Comparison of ENCODE assay signal across 8 cellular contexts in the genomic region with DNA sequence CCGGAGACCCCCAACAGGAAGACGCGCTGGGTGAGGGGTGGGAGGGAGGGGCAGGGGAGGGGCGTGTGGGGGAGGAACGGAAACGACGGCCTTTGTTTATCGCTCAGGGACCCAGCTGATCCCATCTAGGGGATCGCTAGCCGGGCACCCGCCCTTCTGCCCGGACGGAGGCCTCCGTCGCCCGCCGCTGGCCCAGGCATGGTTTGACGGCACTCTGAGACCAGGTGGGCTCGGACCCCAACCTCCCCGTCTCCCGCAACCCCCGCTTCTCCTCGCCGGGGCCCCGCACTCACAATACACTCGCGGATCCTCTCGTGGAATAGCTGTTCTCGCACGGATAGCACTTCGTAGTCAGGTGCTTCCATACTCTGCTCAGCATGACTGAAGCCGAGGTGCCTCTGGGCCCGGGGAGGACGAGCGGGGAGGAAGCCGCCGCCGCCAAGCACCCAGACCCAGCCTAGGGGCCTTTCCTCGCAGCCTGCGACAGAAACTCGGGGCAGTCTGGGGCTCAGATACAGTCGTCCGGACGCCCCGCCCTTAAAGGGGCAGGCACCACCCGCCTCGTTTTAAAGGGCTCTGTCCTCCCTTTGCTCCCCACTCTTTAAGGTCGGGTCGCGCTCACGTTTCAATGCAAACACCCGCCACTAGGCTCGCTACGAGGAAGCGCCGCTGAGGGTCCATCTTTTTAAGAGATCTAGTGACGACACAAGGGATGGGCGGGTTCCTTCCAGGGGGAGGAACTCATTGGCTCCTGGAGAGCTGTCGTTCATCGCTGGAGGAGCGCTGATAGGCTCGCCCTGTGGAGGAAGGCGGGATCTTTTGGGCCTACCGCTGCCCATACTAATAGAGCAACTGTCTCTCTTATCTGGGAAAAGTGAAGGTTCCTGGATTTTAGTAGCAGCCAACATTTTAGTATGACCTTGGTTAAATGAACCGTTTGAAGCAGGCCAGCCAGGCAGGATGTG. TPM values are rescaled to one million over a fixed set of nuclear protein-coding genes. Genes with fewer than 3 reads are reported as not detected.
DNase-seq lines count a peak whose midpoint lies in the region; ATAC-seq and TF ChIP-seq lines count a peak whose summit lies in the region.

LMBR1L (minus strand) TSS at position 657 of the 965 bp plus-strand sequence; CDS start at position 365, 292 bp downstream.

- H3K27me3 ChIP-seq in HUES64 (ENCODE audit: insufficient read depth, low read length) = no peaks in the 10 kb centered on the region
- no peaks in the 10 kb centered on the region for H3K27me3 ChIP-seq in OCI-LY1 (ENCODE audit: insufficient read depth, low read length)

- peak within 1 kb of the TSS; percentile 80 for H3K4me2 ChIP-seq in OCI-LY1 (ENCODE audit: low read length)

- in situ Hi-C loops in endometrial microvascular endothelial cells (cut with HindIII; ENCODE audit: inconsistent ontology term, low pct_unique_long_range_greater_than_20kb, low sequenced_read_pairs) = no loop called here

- no peaks in the 10 kb centered on the region for H4K20me1 ChIP-seq in OCI-LY1 (ENCODE audit: insufficient read depth, low read length)

- under 1% methylated on average over 65 of the region's 65 CpGs for WGBS in HUES64
- 0% methylated on average over 52 of the region's 65 CpGs for WGBS in mesodermal cell (ENCODE audit: insufficient coverage in 2 of 2), 2 experiments

- TF ChIP-seq CTCF in OCI-LY1 (IDR thresholded peaks at IDR 0.05; ENCODE audit: low read length) = peak; percentile 42

- H3K4me1 ChIP-seq in HUES64 (ENCODE audit: insufficient read depth, low read length) (0 out of 2 replicates have a peak, but pooled peaks cover 7% of the 10 kb centered on the region), OCI-LY1 (ENCODE audit: insufficient read depth, low read length, severe bottlenecking) (peaks cover 19% of the 10 kb centered on the region), mesodermal cell (ENCODE audit: control insufficient read depth, insufficient read depth, low read length, poor library complexity, severe bottlenecking) (no peaks in the 10 kb centered on the region)

- H3K27ac ChIP-seq in HUES64 (ENCODE audit: low read depth, low read length) (peak within 1 kb of the TSS; percentile 89), OCI-LY1 (ENCODE audit: low read depth, low read length, poor library complexity, severe bottlenecking) (peak within 1 kb of the TSS; percentile 58), mesodermal cell (ENCODE audit: low read depth, low read length, severe bottlenecking) (peak within 1 kb of the TSS; percentile 93)

- no peaks in the 10 kb centered on the region for H3K9me3 ChIP-seq in HUES64 (ENCODE audit: insufficient read depth, low read depth, low read length)
- no peaks in the 10 kb centered on the region for H3K9me3 ChIP-seq in OCI-LY1 (ENCODE audit: low read length)
- H3K9me3 ChIP-seq in mesodermal cell (ENCODE audit: control insufficient read depth, low read length) = no peaks in the 10 kb centered on the region

- ATAC-seq in GM21447 (IDR thresholded peaks at IDR 0.05; ENCODE audit: unreplicated experiment) = peak; percentile 98

- H3K9ac ChIP-seq in HUES64 (ENCODE audit: low read depth, low read length) = peak within 1 kb of the TSS; percentile 82
- H3K9ac ChIP-seq in OCI-LY1 (ENCODE audit: low read length) = peak within 1 kb of the TSS; percentile 88

- H2AFZ ChIP-seq in OCI-LY1 (ENCODE audit: low read length) = peak within 1 kb of the TSS; percentile 81

- DNase-seq in DMS 273 (lab: John Stamatoyannopoulos, UW; ENCODE audit: unreplicated experiment) = peak; percentile 97
- peak; percentile 96 for DNase-seq in activated CD8-positive, alpha-beta memory T cell treated with anti-CD3 and anti-CD28 coated beads, Interleukin-2, amount 50 U/mL, for 4 hours
- DNase-seq in stimulated activated CD8-positive, alpha-beta memory T cell treated with anti-CD3 and anti-CD28 coated beads, Interleukin-15, amount 100 ng/mL, for 4 hours (ENCODE audit: low read depth in 2 of 2) = peak; percentile 86 to 97

- H3K4me3 ChIP-seq in HUES64 (ENCODE audit: low read length) (peak within 1 kb of the TSS; percentile 92), OCI-LY1 (ENCODE audit: low read depth, low read length, poor library complexity, severe bottlenecking) (peak within 1 kb of the TSS; percentile 92), mesodermal cell (ENCODE audit: extremely low read depth, insufficient read depth, low read length, poor library complexity, severe bottlenecking) (peak within 1 kb of the TSS; percentile 100)

- H3K79me2 ChIP-seq in OCI-LY1 (ENCODE audit: insufficient read depth, low read length) = no peaks in the 10 kb centered on the region

- H3K9me2 ChIP-seq in OCI-LY1 (ENCODE audit: low read depth, low read length) = no peaks in the 10 kb centered on the region

- H3F3A ChIP-seq in OCI-LY1 (ENCODE audit: insufficient read depth, low read length) = no peaks in the 10 kb centered on the region

- peaks cover 7% of the 10 kb centered on the region; the same call in 1 of the 2 replicates for H3K36me3 ChIP-seq in HUES64 (ENCODE audit: insufficient read depth, low read length)
- no peaks in the 10 kb centered on the region for H3K36me3 ChIP-seq in OCI-LY1 (ENCODE audit: insufficient read depth, low read length)
- H3K36me3 ChIP-seq in mesodermal cell (ENCODE audit: control insufficient read depth, insufficient read depth, low read length) = peaks cover 22% of the 10 kb centered on the region

RNA-seq across cellular contexts. Expression of gene LMBR1L, which starts in this region (rescaled TPM):
- polyA plus RNA-seq in HUES64 (2013, experiment 1 of 2) = 28.1 TPM
- 38.3 TPM for polyA plus RNA-seq in HUES64 (2013, experiment 2 of 2)
- 59.4 TPM for total RNA-seq in endometrial microvascular endothelial cells (ENCODE audit: inconsistent ontology term)
- 84.0 TPM for polyA plus RNA-seq in mesodermal cell (2013, experiment 1 of 2)
- 67.7 TPM for polyA plus RNA-seq in mesodermal cell (2013, experiment 2 of 2)

Comparison
In these comparisons a context has a peak if more than half of its experiments do, and no peak if none do; other contexts are left out.
1. Peak in every context shown above with its lines: DNase-seq, ATAC-seq, H3K4me3 ChIP-seq and H3K27ac ChIP-seq.